In genomic region chr12:104699489-104700194, GRCh38 we compare ENCODE assay signal across 10 cellular contexts.
A peak's percentile ranks its signal among the peaks of the same experiment; 100 is the strongest.
DNase-seq lines count a peak whose midpoint lies in the region; ATAC-seq, FAIRE-seq and TF ChIP-seq lines count a peak whose summit lies in the region.
"Had no signal": no experiment of that assay in that cellular context is flagged by ENCODE, and none has a peak within 500 bp of the region (broad histone marks: within the 10 kb centered on the region; RNA-seq: fewer than 3 reads in every experiment).

No MANE protein-coding gene starts in this region.

- H3K4me3 ChIP-seq in right lobe of liver: no peak overlapping the region

- H3K9me3 Mint-ChIP-seq in immature natural killer cell: no peaks in the 10 kb centered on the region

- no peak overlapping the region for H3K4me3 Mint-ChIP-seq in immature natural killer cell

- peak; percentile 70 for FAIRE-seq in GM18507 (lab: Jason Lieb, UNC)

- intact Hi-C loops in right lobe of liver (cut with DNase I): no loop called here

- no peak overlapping the region for H3K27ac ChIP-seq in right lobe of liver
- H3K27ac ChIP-seq: VCaP had no signal

- peaks cover 0 to 9% (median 0%) of the 10 kb centered on the region in 3 donors for H3K27me3 Mint-ChIP-seq in immature natural killer cell (ENCODE audit: low read depth in 3 of 3)

- H3K27me3 ChIP-seq in right lobe of liver: no peaks in the 10 kb centered on the region

- peaks cover 0 to 8% (median 5%) of the 10 kb centered on the region in 3 donors for H3K36me3 Mint-ChIP-seq in immature natural killer cell

- H3K27ac Mint-ChIP-seq in immature natural killer cell: peak overlapping the region in 4 of 6 donors; percentile 3 to 68 (median 48)

- DNase-seq in GM18507 (ENCODE audit: extremely low spot score, insufficient read length, low read depth): no peak
- no peak for DNase-seq in immature natural killer cell
- DNase-seq in right lobe of liver: no peak
- no peak for DNase-seq in SW 1271 (lab: John Stamatoyannopoulos, UW)
- DNase-seq: effector CD8-positive, alpha-beta T cell; mesendoderm had no signal

- H3K4me1 Mint-ChIP-seq in immature natural killer cell: peaks cover 69 to 85% of the 10 kb centered on the region in 2 donors

- WGBS in right lobe of liver (ENCODE audit: insufficient coverage, low coverage, low lambda C conversion rate, missing lambda C conversion rate): 59% methylated on average over 5 of the region's 5 CpGs

- no peak for TF ChIP-seq CTCF in right lobe of liver (IDR thresholded peaks at IDR 0.05)

- no peaks in the 10 kb centered on the region for H3K9me3 ChIP-seq in right lobe of liver

- no peaks in the 10 kb centered on the region for H3K4me1 ChIP-seq in right lobe of liver

- H3K36me3 ChIP-seq in right lobe of liver: no peaks in the 10 kb centered on the region

- ATAC-seq in GM21381 (IDR thresholded peaks at IDR 0.05; ENCODE audit: unreplicated experiment) (peak; percentile 57), HG03558 (IDR thresholded peaks at IDR 0.05; ENCODE audit: extremely low read depth, unreplicated experiment) (peak; percentile 33), right lobe of liver (no peak), HG03097 (IDR thresholded peaks at IDR 0.05; ENCODE audit: low FRiP score, unreplicated experiment) (no peak)

- TF ChIP-seq POLR2A in right lobe of liver (IDR thresholded peaks at IDR 0.05): no peak

Comparison
In these comparisons a context has a peak if more than half of its experiments do, and no peak if none do; other contexts are left out.
1. ATAC-seq: peak in GM21381 (single experiment) and HG03558 (single experiment); none in right lobe of liver (0 of 4) and HG03097 (single experiment).